ENCODE assay signal across 8 cellular contexts in genomic region chrX:11759172-11759460, GRCh38. TPM values are rescaled to one million over a fixed set of nuclear protein-coding genes. Genes with fewer than 3 reads are reported as not detected.
DNase-seq lines count a peak whose midpoint lies in the region; ATAC-seq and TF ChIP-seq lines count a peak whose summit lies in the region.

No MANE protein-coding gene starts in this region.

- H3K27ac ChIP-seq in foreskin keratinocyte = peak overlapping the region; percentile 80

- peaks cover 3% of the 10 kb centered on the region for H3K36me3 Mint-ChIP-seq in T-helper 17 cell (ENCODE audit: low read depth)

- no peaks in the 10 kb centered on the region for H3K27me3 Mint-ChIP-seq in T-helper 17 cell

- H3K27ac Mint-ChIP-seq in T-helper 17 cell = peak overlapping the region; percentile 97

- TF ChIP-seq CTCF in foreskin keratinocyte (conservative IDR thresholded peaks at IDR 0.05) = no peak

- peak; percentile 4 for ATAC-seq in GM18517 (IDR thresholded peaks at IDR 0.05; ENCODE audit: unreplicated experiment)
- no peak for ATAC-seq in T-helper 17 cell
- peak; percentile 2 for ATAC-seq in foreskin keratinocyte
- ATAC-seq in GM21526 (IDR thresholded peaks at IDR 0.05; ENCODE audit: low FRiP score, unreplicated experiment) = no peak

- H3K9me3 ChIP-seq in T-helper 17 cell (ENCODE audit: control insufficient read depth, low read length, poor library complexity, severe bottlenecking) = no peaks in the 10 kb centered on the region

- no peaks in the 10 kb centered on the region for H3K4me1 ChIP-seq in foreskin keratinocyte

- no peaks in the 10 kb centered on the region for H3K27me3 ChIP-seq in foreskin keratinocyte

- no peak for DNase-seq in T-helper 17 cell
- no peak for DNase-seq in foreskin keratinocyte
- DNase-seq in skeletal muscle cell (ENCODE audit: low read depth) = no peak
- no peak for DNase-seq in OCI-M2 (lab: John Stamatoyannopoulos, UW; ENCODE audit: unreplicated experiment)
- no peak for DNase-seq in effector CD4-positive, alpha-beta T cell
- no peak for DNase-seq in T1000 (lab: John Stamatoyannopoulos, UW)

- H3K4me3 Mint-ChIP-seq in T-helper 17 cell = peak overlapping the region; percentile 99

- H3K4me1 Mint-ChIP-seq in T-helper 17 cell = peaks cover 22% of the 10 kb centered on the region

- H3K4me3 ChIP-seq in skeletal muscle cell (ENCODE audit: low read depth, low read length) = peak overlapping the region; percentile 79

RNA-seq across cellular contexts. Expression of gene MSL3, which starts 1.1 kb away (rescaled TPM):
- total RNA-seq in T-helper 17 cell = 10 to 100 TPM; 86.2 to 86.3 TPM
- total RNA-seq in foreskin keratinocyte = 20.9 and 22.6 TPM in 2 replicates
- polyA plus RNA-seq in foreskin keratinocyte = 15.6 and 16.1 TPM in 2 replicates

Comparison
In these comparisons a context has a peak if more than half of its experiments do, and no peak if none do; other contexts are left out.
1. ATAC-seq: peak in GM18517 (single experiment) and foreskin keratinocyte (single experiment); none in T-helper 17 cell (single experiment) and GM21526 (single experiment).